Comparison of ENCODE assay signal across 17 cellular contexts in the genomic region with DNA sequence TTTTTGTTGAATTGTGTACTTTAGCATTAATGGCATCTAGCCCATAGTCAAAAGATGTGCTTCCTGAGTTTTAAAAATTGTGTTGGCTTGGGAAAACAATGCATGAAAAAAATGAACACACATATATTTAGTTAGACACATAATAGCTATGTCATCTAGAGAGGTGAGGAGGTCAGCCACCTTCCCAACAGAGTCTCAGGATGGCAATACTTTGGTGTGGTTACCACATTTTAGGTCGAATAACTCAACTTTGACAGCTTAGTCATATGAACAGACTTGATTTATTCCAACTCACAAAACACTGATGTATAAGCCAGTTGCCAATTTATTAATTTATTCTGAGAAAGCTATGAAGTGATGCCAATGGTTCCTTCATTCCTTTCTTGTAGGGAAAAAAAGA.
"Had no signal": no experiment of that assay in that cellular context is flagged by ENCODE, and none has a peak within 500 bp of the region (broad histone marks: within the 10 kb centered on the region; RNA-seq: fewer than 3 reads in every experiment).

No MANE protein-coding gene starts in this region.

- H3K36me3 ChIP-seq: heart right ventricle, left lung, ovary, thyroid gland, vagina had no signal

- H3K36me3 Mint-ChIP-seq: activated naive CD4-positive, alpha-beta T cell treated with anti-CD3 and anti-CD28 coated beads, Interleukin-2, amount 50 U/mL, for 72 hours had no signal

- FAIRE-seq: bronchial epithelial cell, frontal cortex, islet of Langerhans had no signal

- H3K27ac ChIP-seq: dorsolateral prefrontal cortex, heart right ventricle, left lung, ovary, thyroid gland, vagina had no signal

- DNase-seq: activated effector memory CD4-positive, alpha-beta T cell treated with Interleukin-2 at 50 U/mL for 16 hours; activated T-cell treated with anti-CD3 and anti-CD28 coated beads, Interleukin-2, amount 50 U/mL, for 1 hour; amniotic stem cell; dorsolateral prefrontal cortex; heart right ventricle; left lung; mesendoderm; ovary; stimulated activated CD4-positive, alpha-beta T cell treated with anti-CD3 and anti-CD28 coated beads, Interleukin-15, amount 100 ng/mL, for 24 hours; stimulated activated CD4-positive, alpha-beta T cell treated with anti-CD3 and anti-CD28 coated beads, Interleukin-4, amount 100 ng/mL, for 4 hours; T-helper 2 cell; thyroid gland had no signal

- ATAC-seq: activated naive CD4-positive, alpha-beta T cell treated with anti-CD3 and anti-CD28 coated beads, Interleukin-2, amount 50 U/mL, for 72 hours; heart right ventricle; left lung had no signal

- H3K27me3 ChIP-seq: heart right ventricle, left lung, ovary, thyroid gland, vagina had no signal

- H3K4me3 ChIP-seq: dorsolateral prefrontal cortex, heart right ventricle, left lung, ovary, thyroid gland, vagina had no signal

- H3K9me3 ChIP-seq: heart right ventricle, left lung, ovary, thyroid gland, vagina had no signal

- H3K9me3 Mint-ChIP-seq: activated naive CD4-positive, alpha-beta T cell treated with anti-CD3 and anti-CD28 coated beads, Interleukin-2, amount 50 U/mL, for 72 hours had no signal

- H3K27ac Mint-ChIP-seq: activated naive CD4-positive, alpha-beta T cell treated with anti-CD3 and anti-CD28 coated beads, Interleukin-2, amount 50 U/mL, for 72 hours had no signal

- H3K4me1 ChIP-seq: heart right ventricle, left lung, thyroid gland, vagina had no signal
